Comparison of ENCODE assay signal across 23 cellular contexts in genomic region chr17:57403241-57403640, GRCh38.
A peak's percentile ranks its signal among the peaks of the same experiment; 100 is the strongest.
DNase-seq lines count a peak whose midpoint lies in the region; TF ChIP-seq lines count a peak whose summit lies in the region.
"Had no signal": no experiment of that assay in that cellular context is flagged by ENCODE, and none has a peak within 500 bp of the region (broad histone marks: within the 10 kb centered on the region; RNA-seq: fewer than 3 reads in every experiment).

No MANE protein-coding gene starts in this region.

- no peak overlapping the region for H2AFZ ChIP-seq in OCI-LY7 (ENCODE audit: low read length)

- H3K9me3 Mint-ChIP-seq in nephron progenitor cell = no peaks in the 10 kb centered on the region
- H3K9me3 Mint-ChIP-seq: activated T-helper 17 cell treated with anti-CD3 and anti-CD28 coated beads, Interleukin-2, amount 50 U/mL, for 72 hours; naive thymus-derived CD8-positive, alpha-beta T cell; stimulated activated memory B cell treated with anti-CD40 and anti-IgM and Interleukin-4, amounts not matched to agents 10 μg/mL and 1 μg/mL and 100 μg/mL, for 72 hours; WTC11 had no signal

- CTCF ChIA-PET in OCI-LY7 (lab: Charles Lee; ENCODE audit: unreplicated experiment) = no interaction called here

- no peaks in the 10 kb centered on the region for H4K20me1 ChIP-seq in OCI-LY7 (ENCODE audit: insufficient read depth, low read length)

- intact Hi-C loops in OCI-LY7 (cut with micrococcal nuclease; ENCODE audit: unreplicated experiment) (loop anchor here (5.0 kb wide), 4 partner anchors 46 to 271 kb away; partner anchors contain the start of gene MSI2), dorsolateral prefrontal cortex (cut with DNase I) (loop anchor here in 1 of 2 donors (5.0 to 10.0 kb wide), 3 partner anchors 72 to 146 kb away; partner anchors contain the start of gene MSI2)

- no peaks in the 10 kb centered on the region for H3K27me3 ChIP-seq in dorsolateral prefrontal cortex
- H3K27me3 ChIP-seq: colonic mucosa, thyroid gland had no signal

- peaks cover 66% of the 10 kb centered on the region for H3K4me1 ChIP-seq in OCI-LY7 (ENCODE audit: insufficient read depth, low read length, poor library complexity, severe bottlenecking)

- POLR2A ChIA-PET in OCI-LY7 (lab: Charles Lee) = interaction anchor here (0.6 kb wide), 1 partner anchor 1307 kb away, joined by 3 read pairs; no protein-coding TSS in a partner anchor

- no peaks in the 10 kb centered on the region for H3K9me3 ChIP-seq in OCI-LY7 (ENCODE audit: low read length)
- H3K9me3 ChIP-seq: colonic mucosa, thyroid gland had no signal

- peaks cover 30% of the 10 kb centered on the region for H3K36me3 ChIP-seq in OCI-LY7 (ENCODE audit: insufficient read depth, low read length)
- H3K36me3 ChIP-seq: colonic mucosa, thyroid gland had no signal

- H3K27ac Mint-ChIP-seq in nephron progenitor cell = peak overlapping the region; percentile 95
- H3K27ac Mint-ChIP-seq: activated naive CD8-positive, alpha-beta T cell; activated T-helper 17 cell treated with anti-CD3 and anti-CD28 coated beads, Interleukin-2, amount 50 U/mL, for 72 hours; progenitor cell of endocrine pancreas; stimulated activated memory B cell treated with anti-CD40 and anti-IgM and Interleukin-4, amounts not matched to agents 10 μg/mL and 1 μg/mL and 100 μg/mL, for 72 hours; WTC11 had no signal

- DNase-seq in OCI-LY7 (ENCODE audit: low spot score) (no peak), dorsolateral prefrontal cortex (peak in 5 of 10 donors; percentile 49 to 78 (median 62)), nephron progenitor cell (no peak), HUDEP-2 (lab: John Stamatoyannopoulos, UW; ENCODE audit: unreplicated experiment in 76 of 76) (no peak), T-helper 2 cell (no peak), DMS 273 treated with DMSO at 0.1 percent for 48 hours (lab: John Stamatoyannopoulos, UW) (no peak)
- DNase-seq: colonic mucosa; DMS79; left cardiac atrium; mesenchymal stem cell; naive thymus-derived CD8-positive, alpha-beta T cell; NCI-H2107; NCI-H526; stimulated activated CD4-positive, alpha-beta T cell treated with anti-CD3 and anti-CD28 coated beads, Interleukin-1b, Interleukin-23, amount 100 ng/mL, for 48 hours; T1000; thyroid gland had no signal

- no TSS peak for BruUV-seq in OCI-LY7 (replicated peaks; lab: Mats Ljungman, UMichigan)

- H3K27ac ChIP-seq in OCI-LY7 (ENCODE audit: low read depth, low read length, poor library complexity, severe bottlenecking) (peak overlapping the region; percentile 2), dorsolateral prefrontal cortex (peak overlapping the region in 53 of 59 donors; percentile 0 to 81 (median 59)), temporal lobe (ENCODE audit: low read depth, low read length) (peak overlapping the region; percentile 31)
- H3K27ac ChIP-seq: colonic mucosa, skin epidermis, thyroid gland had no signal

- H3K4me3 Mint-ChIP-seq in nephron progenitor cell = no peak overlapping the region
- H3K4me3 Mint-ChIP-seq: activated naive CD8-positive, alpha-beta T cell; activated T-helper 17 cell treated with anti-CD3 and anti-CD28 coated beads, Interleukin-2, amount 50 U/mL, for 72 hours; naive thymus-derived CD8-positive, alpha-beta T cell; stimulated activated memory B cell treated with anti-CD40 and anti-IgM and Interleukin-4, amounts not matched to agents 10 μg/mL and 1 μg/mL and 100 μg/mL, for 72 hours; WTC11 had no signal

- no peak for TF ChIP-seq CTCF in OCI-LY7 (conservative IDR thresholded peaks at IDR 0.05; ENCODE audit: low read length)
- peak in 5 of 56 donors; percentile 10 to 21 (median 15) for TF ChIP-seq CTCF in dorsolateral prefrontal cortex (IDR thresholded peaks at IDR 0.05 in 54 of 56, conservative IDR thresholded peaks at IDR 0.05 in 2 of 56; ENCODE audit: low read depth in 1 of 56, partially characterized antibody in 56 of 56)
- no peak for TF ChIP-seq CTCF in nephron progenitor cell (IDR thresholded peaks at IDR 0.05)

- peaks cover 94% of the 10 kb centered on the region for H3K4me1 Mint-ChIP-seq in nephron progenitor cell

- no peak overlapping the region for H3K4me2 ChIP-seq in OCI-LY7 (ENCODE audit: low read length)

- no peaks in the 10 kb centered on the region for H3K27me3 Mint-ChIP-seq in nephron progenitor cell (ENCODE audit: low read depth, poor library complexity)
- H3K27me3 Mint-ChIP-seq: activated naive CD8-positive, alpha-beta T cell; activated T-helper 17 cell treated with anti-CD3 and anti-CD28 coated beads, Interleukin-2, amount 50 U/mL, for 72 hours; naive thymus-derived CD8-positive, alpha-beta T cell; progenitor cell of endocrine pancreas; stimulated activated memory B cell treated with anti-CD40 and anti-IgM and Interleukin-4, amounts not matched to agents 10 μg/mL and 1 μg/mL and 100 μg/mL, for 72 hours had no signal

- peaks cover 20% of the 10 kb centered on the region for H3K36me3 Mint-ChIP-seq in nephron progenitor cell (ENCODE audit: low read depth)
- H3K36me3 Mint-ChIP-seq: activated naive CD8-positive, alpha-beta T cell; WTC11 had no signal

- H3K9me2 ChIP-seq in OCI-LY7 (ENCODE audit: insufficient read depth, low read length) = no peaks in the 10 kb centered on the region

- no peaks in the 10 kb centered on the region; the same call in 1 of the 2 replicates for H3K79me2 ChIP-seq in OCI-LY7 (ENCODE audit: insufficient read depth, low read depth, low read length)

- H3K4me3 ChIP-seq in OCI-LY7 (ENCODE audit: low read depth, low read length, poor library complexity, severe bottlenecking) = no peak overlapping the region
- H3K4me3 ChIP-seq in dorsolateral prefrontal cortex = peak overlapping the region in 2 of 59 donors; percentile 6 to 23
- H3K4me3 ChIP-seq: colonic mucosa, skin epidermis, thyroid gland had no signal

Comparison
In these comparisons a context has a peak if more than half of its experiments do, and no peak if none do; other contexts are left out.
1. H3K27ac ChIP-seq: peak in every context shown above with its lines; median percentile 59 in dorsolateral prefrontal cortex; 31 in temporal lobe; 2 in OCI-LY7.